In genomic region chr9:123169926-123170325, GRCh38 we compare ENCODE assay signal across 22 cellular contexts.
DNase-seq lines count a peak whose midpoint lies in the region; ATAC-seq and TF ChIP-seq lines count a peak whose summit lies in the region.
"Had no signal": no experiment of that assay in that cellular context is flagged by ENCODE, and none has a peak within 500 bp of the region (broad histone marks: within the 10 kb centered on the region; RNA-seq: fewer than 3 reads in every experiment).

No MANE protein-coding gene starts in this region.

- CTCF ChIA-PET in activated B cell treated with CpG ODN at 0.5 μM for 24 hours (lab: Charles Lee): interaction anchor here (0.7 kb wide), 1 partner anchor 39 kb away, joined by 3 read pairs; no protein-coding TSS in a partner anchor

- H3K4me3 ChIP-seq in GM12865 (ENCODE audit: low read depth, low read length): no peak overlapping the region
- H3K4me3 ChIP-seq: BLaER1, K562 had no signal

- peak overlapping the region in 1 of 4 donors; percentile 22 for H3K4me3 Mint-ChIP-seq in IgD-negative memory B cell
- H3K4me3 Mint-ChIP-seq in activated B cell treated with CpG ODN at 0.5 μM for 24 hours: no peak overlapping the region
- H3K4me3 Mint-ChIP-seq in endothelial cell (ENCODE audit: unreplicated experiment): no peak overlapping the region
- H3K4me3 Mint-ChIP-seq: CD4-positive, alpha-beta T cell; T-helper 1 cell treated with Interleukin-12 subunit alpha and Interleukin-12 subunit beta and Interleukin-4 antibody, amounts not matched to agents 30 μg/mL and 1 μg/mL, for 36 hours had no signal

- no peaks in the 10 kb centered on the region for H3K9me3 Mint-ChIP-seq in IgD-negative memory B cell
- H3K9me3 Mint-ChIP-seq in activated B cell treated with CpG ODN at 0.5 μM for 24 hours: no peaks in the 10 kb centered on the region
- H3K9me3 Mint-ChIP-seq in endothelial cell (ENCODE audit: unreplicated experiment): no peaks in the 10 kb centered on the region
- H3K9me3 Mint-ChIP-seq: CD4-positive, alpha-beta T cell; T-helper 1 cell treated with Interleukin-12 subunit alpha and Interleukin-12 subunit beta and Interleukin-4 antibody, amounts not matched to agents 30 μg/mL and 1 μg/mL, for 36 hours had no signal

- intact Hi-C loops in activated B cell treated with CpG ODN at 0.5 μM for 24 hours (cut with micrococcal nuclease): loop anchor here (2.0 to 5.0 kb wide), 2 partner anchors 17 to 38 kb away; no protein-coding TSS in a partner anchor

- TF ChIP-seq CTCF in GM12865 (IDR thresholded peaks at IDR 0.05; ENCODE audit: insufficient read depth, low read depth, low read length, missing control alignments): no peak
- no peak for TF ChIP-seq CTCF in activated B cell treated with CpG ODN at 0.5 μM for 24 hours (IDR thresholded peaks at IDR 0.05)
- TF ChIP-seq CTCF in endothelial cell (IDR thresholded peaks at IDR 0.05; ENCODE audit: unreplicated experiment): no peak

- H3K4me1 Mint-ChIP-seq in IgD-negative memory B cell: peaks cover 35 to 48% (median 47%) of the 10 kb centered on the region in 3 donors
- H3K4me1 Mint-ChIP-seq in activated B cell treated with CpG ODN at 0.5 μM for 24 hours: peaks cover 86% of the 10 kb centered on the region
- H3K4me1 Mint-ChIP-seq in endothelial cell (ENCODE audit: unreplicated experiment): peaks cover 15% of the 10 kb centered on the region

- H3K27ac Mint-ChIP-seq in IgD-negative memory B cell (peak overlapping the region in 2 of 3 donors; percentile 39 to 77), activated B cell treated with CpG ODN at 0.5 μM for 24 hours (peak overlapping the region; percentile 65), endothelial cell (ENCODE audit: unreplicated experiment) (no peak overlapping the region)
- H3K27ac Mint-ChIP-seq: CD4-positive, alpha-beta T cell; T-helper 1 cell treated with Interleukin-12 subunit alpha and Interleukin-12 subunit beta and Interleukin-4 antibody, amounts not matched to agents 30 μg/mL and 1 μg/mL, for 36 hours had no signal

- DNase-seq in GM12865 (ENCODE audit: low read depth) (peak; percentile 7), activated B cell treated with CpG ODN at 0.5 μM for 24 hours (no peak), HCEC 1CT (no peak), endothelial cell (ENCODE audit: low spot score) (no peak)
- DNase-seq in activated T-cell treated with anti-CD3 and anti-CD28 coated beads, Interleukin-2, amount 50 U/mL, for 48 hours: no peak
- DNase-seq: Caco-2; CD4-positive, alpha-beta T cell; DMS 273 treated with DMSO at 0.1 percent for 48 hours; DND-41; GOT3; NCI-H1092 treated with DMSO at 0.1 percent for 48 hours; NCI-H1436 treated with DMSO at 0.1 percent for 48 hours; NCI-H1930; NCI-H2227 treated with DMSO at 0.1 percent for 48 hours; NCI-H510A; PC-3; Right ventricle myocardium superior had no signal

- POLR2A ChIA-PET in activated B cell treated with CpG ODN at 0.5 μM for 24 hours (lab: Charles Lee): interaction anchor here (0.5 to 1.2 kb wide), 2 partner anchors 66 to 169 kb away, joined by 3 to 5 read pairs; no protein-coding TSS in a partner anchor

- ATAC-seq in activated B cell treated with CpG ODN at 0.5 μM for 24 hours (ENCODE audit: low read depth) (no peak), GM21825 (IDR thresholded peaks at IDR 0.05; ENCODE audit: unreplicated experiment) (no peak)
- ATAC-seq: K562, PC-3 had no signal

- peaks cover 19% of the 10 kb centered on the region for H3K36me3 Mint-ChIP-seq in IgD-negative memory B cell
- peaks cover 59% of the 10 kb centered on the region for H3K36me3 Mint-ChIP-seq in activated B cell treated with CpG ODN at 0.5 μM for 24 hours (ENCODE audit: low read depth)
- H3K36me3 Mint-ChIP-seq in endothelial cell (ENCODE audit: low read depth, unreplicated experiment): no peaks in the 10 kb centered on the region

- H3K27me3 Mint-ChIP-seq in IgD-negative memory B cell (no peaks in the 10 kb centered on the region), activated B cell treated with CpG ODN at 0.5 μM for 24 hours (no peaks in the 10 kb centered on the region), endothelial cell (ENCODE audit: unreplicated experiment) (peaks cover 5% of the 10 kb centered on the region)
- H3K27me3 Mint-ChIP-seq: CD4-positive, alpha-beta T cell had no signal
